ENCODE assay signal across 8 cellular contexts in the genomic region with DNA sequence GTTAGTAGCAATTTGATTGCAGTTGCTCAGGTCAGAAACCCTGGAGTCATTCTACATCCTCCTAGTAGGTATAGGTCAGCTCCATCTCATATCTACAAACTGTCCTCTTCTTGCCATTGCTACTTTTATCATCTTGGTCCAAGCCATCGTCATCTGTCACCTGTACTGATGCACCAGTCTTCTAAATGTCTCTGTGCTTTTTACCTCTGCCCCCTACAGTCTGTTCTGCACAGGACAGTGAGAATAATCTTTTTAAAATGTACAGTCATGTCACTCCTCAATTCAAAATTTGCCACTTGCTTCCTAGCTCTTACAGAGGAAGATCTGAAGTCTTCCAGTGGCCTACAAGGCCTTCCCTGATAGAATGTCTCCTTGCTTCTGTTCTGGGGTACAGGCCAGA. TPM values are rescaled to one million over a fixed set of nuclear protein-coding genes. Genes with fewer than 3 reads are reported as not detected.
DNase-seq lines count a peak whose midpoint lies in the region; ATAC-seq and TF ChIP-seq lines count a peak whose summit lies in the region.

No MANE protein-coding gene starts in this region.

- H3K27me3 Mint-ChIP-seq in natural killer cell (ENCODE audit: low read depth in 2 of 2): no peaks in the 10 kb centered on the region

- no peak overlapping the region for H3K4me3 Mint-ChIP-seq in natural killer cell

- TF ChIP-seq CTCF in natural killer cell (IDR thresholded peaks at IDR 0.05): peak; percentile 21

- ATAC-seq in HG02623 (IDR thresholded peaks at IDR 0.05; ENCODE audit: unreplicated experiment): peak; percentile 73
- peak in 2 of 3 donors; percentile 42 to 69 for ATAC-seq in natural killer cell
- ATAC-seq in sciatic nerve: no peak

- peaks cover 8% of the 10 kb centered on the region for H3K36me3 Mint-ChIP-seq in natural killer cell

- H3K9me3 Mint-ChIP-seq in natural killer cell: no peaks in the 10 kb centered on the region

- intact Hi-C loops in natural killer cell (cut with micrococcal nuclease): no loop called here
- intact Hi-C loops in sciatic nerve (cut with DNase I): no loop called here

- H3K27ac Mint-ChIP-seq in natural killer cell: peak overlapping the region in 1 of 2 donors; percentile 13

- H3K4me1 Mint-ChIP-seq in natural killer cell: peaks cover 44 to 46% of the 10 kb centered on the region in 2 donors

- peak; percentile 40 for DNase-seq in NCI-H748 (lab: John Stamatoyannopoulos, UW; ENCODE audit: unreplicated experiment)
- no peak for DNase-seq in NCI-H748 treated with DMSO at 0.1 percent for 48 hours (lab: John Stamatoyannopoulos, UW)
- DNase-seq in RPMI8226: peak; percentile 23
- DNase-seq in natural killer cell: no peak
- DNase-seq in SIG-M5 treated with dmso at 0.1 percent for 504 hours (lab: John Stamatoyannopoulos, UW; ENCODE audit: unreplicated experiment): no peak
- no peak for DNase-seq in sciatic nerve (ENCODE audit: low spot score)
- no peak for DNase-seq in occipital lobe (lab: John Stamatoyannopoulos, UW)

RNA-seq across cellular contexts. Expression of a gene that starts 6.8 kb away (rescaled TPM):
- total RNA-seq in natural killer cell (10 to 100 TPM; 57.0 to 66.1 (median 64.6) TPM), sciatic nerve (38.1 TPM), occipital lobe (157 TPM)

RNA-seq across cellular contexts. Expression of a gene that starts 52.9 kb away (rescaled TPM):
- total RNA-seq in natural killer cell (10 to 100 TPM; 22.4 to 35.1 (median 29.2) TPM), sciatic nerve (64.1 TPM), occipital lobe (216 TPM)

Comparison
In these comparisons a context has a peak if more than half of its experiments do, and no peak if none do; other contexts are left out.
1. DNase-seq: peak in NCI-H748 (single experiment) and RPMI8226 (single experiment); none in NCI-H748 treated with DMSO at 0.1 percent for 48 hours (single experiment), natural killer cell (single experiment), SIG-M5 treated with dmso at 0.1 percent for 504 hours (single experiment), sciatic nerve (single experiment) and occipital lobe (single experiment).